ENCODE assay signal across 15 cellular contexts in genomic region chr6:141394125-141394536, GRCh38.
DNase-seq lines count a peak whose midpoint lies in the region; ATAC-seq and TF ChIP-seq lines count a peak whose summit lies in the region.
"Had no signal": no experiment of that assay in that cellular context is flagged by ENCODE, and none has a peak within 500 bp of the region (broad histone marks: within the 10 kb centered on the region; RNA-seq: fewer than 3 reads in every experiment).

No MANE protein-coding gene starts in this region.

- no peaks in the 10 kb centered on the region for H4K20me1 ChIP-seq in smooth muscle cell (ENCODE audit: low read depth)

- H3K4me1 ChIP-seq in mucosa of descending colon (ENCODE audit: low read depth) (no peaks in the 10 kb centered on the region), upper lobe of left lung (no peaks in the 10 kb centered on the region), smooth muscle cell (ENCODE audit: low read depth) (no peaks in the 10 kb centered on the region)

- no peak overlapping the region for H3K9ac ChIP-seq in smooth muscle cell (ENCODE audit: low read depth)

- peaks cover 6% of the 10 kb centered on the region for H3K27me3 Mint-ChIP-seq in stimulated activated naive CD8-positive, alpha-beta T cell treated with anti-CD3 and anti-CD28 coated beads, Interleukin-15, amount 100 ng/mL, for 72 hours
- H3K27me3 Mint-ChIP-seq: B cell had no signal

- H3K9me3 Mint-ChIP-seq in stimulated activated naive CD8-positive, alpha-beta T cell treated with anti-CD3 and anti-CD28 coated beads, Interleukin-15, amount 100 ng/mL, for 72 hours, result no peaks in the 10 kb centered on the region
- H3K9me3 Mint-ChIP-seq: CD4-positive, alpha-beta memory T cell; IgD-negative memory B cell had no signal

- 75 to 89% methylated on average over 2 to 8 of the region's 8 CpGs for whole genome bisulfite sequencing in upper lobe of left lung, 2 donors
- 93% methylated on average over 8 of the region's 8 CpGs for whole genome bisulfite sequencing in smooth muscle cell (ENCODE audit: low lambda C conversion rate)

- no peak for DNase-seq in stimulated activated naive CD8-positive, alpha-beta T cell treated with anti-CD3 and anti-CD28 coated beads, Interleukin-15, amount 100 ng/mL, for 72 hours
- no peak for DNase-seq in stimulated activated naive CD8-positive, alpha-beta T cell treated with anti-CD3 and anti-CD28 coated beads, Interleukin-15, Interleukin-2, amounts not matched to agents 100 U/mL and 50 U/mL, for 24 hours
- DNase-seq in mucosa of descending colon (peak in 1 of 3 donors; percentile 44), upper lobe of left lung (peak in 1 of 2 donors; percentile 44), inferior parietal cortex (ENCODE audit: extremely low spot score) (no peak), smooth muscle cell (lab: John Stamatoyannopoulos, UW; ENCODE audit: unreplicated experiment) (no peak)
- DNase-seq in activated CD4-positive, alpha-beta T cell treated with anti-CD3 and anti-CD28 coated beads for 48 hours, result no peak
- DNase-seq: C1 segment of cervical spinal cord; CD4-positive, alpha-beta memory T cell; DMS79; H7 had no signal

- no peak for TF ChIP-seq POLR2A in upper lobe of left lung (IDR thresholded peaks at IDR 0.05)

- no peak overlapping the region for H3K4me2 ChIP-seq in smooth muscle cell
- H3K4me2 ChIP-seq: GM23338 had no signal

- H2AFZ ChIP-seq in smooth muscle cell (ENCODE audit: low read depth), result no peak overlapping the region
- H2AFZ ChIP-seq: GM23338 had no signal

- TF ChIP-seq CTCF in mucosa of descending colon (IDR thresholded peaks at IDR 0.05), result no peak
- TF ChIP-seq CTCF in upper lobe of left lung (IDR thresholded peaks at IDR 0.05), result no peak
- no peak for TF ChIP-seq CTCF in smooth muscle cell (IDR thresholded peaks at IDR 0.05; ENCODE audit: borderline replicate concordance, insufficient read depth, poor library complexity, severe bottlenecking)

- no peak overlapping the region for H3K27ac ChIP-seq in upper lobe of left lung
- no peak overlapping the region for H3K27ac ChIP-seq in smooth muscle cell (ENCODE audit: low read depth)

- H3K4me3 ChIP-seq in mucosa of descending colon (no peak overlapping the region), upper lobe of left lung (no peak overlapping the region), smooth muscle cell (no peak overlapping the region)
- H3K4me3 ChIP-seq: GM12878, GM23338 had no signal

- H3K36me3 ChIP-seq in mucosa of descending colon (ENCODE audit: low read depth), result no peaks in the 10 kb centered on the region
- no peaks in the 10 kb centered on the region for H3K36me3 ChIP-seq in upper lobe of left lung
- no peaks in the 10 kb centered on the region for H3K36me3 ChIP-seq in smooth muscle cell (ENCODE audit: low read depth)

- intact Hi-C loops in mucosa of descending colon (cut with DNase I, micrococcal nuclease), result no loop called here

- no peaks in the 10 kb centered on the region for H3F3A ChIP-seq in smooth muscle cell (ENCODE audit: low read depth)

- H3K9me3 ChIP-seq in mucosa of descending colon, result no peaks in the 10 kb centered on the region
- H3K9me3 ChIP-seq in upper lobe of left lung, result no peaks in the 10 kb centered on the region
- H3K9me3 ChIP-seq in smooth muscle cell (replicated peaks; ENCODE audit: low read depth), result no peaks in the 10 kb centered on the region

- H3K4me3 Mint-ChIP-seq in stimulated activated naive CD8-positive, alpha-beta T cell treated with anti-CD3 and anti-CD28 coated beads, Interleukin-15, amount 100 ng/mL, for 72 hours, result no peak overlapping the region
- H3K4me3 Mint-ChIP-seq: B cell; CD4-positive, alpha-beta memory T cell; GM23338; IgD-negative memory B cell had no signal

- no peaks in the 10 kb centered on the region for H3K79me2 ChIP-seq in smooth muscle cell (ENCODE audit: low read depth)

- H3K4me1 Mint-ChIP-seq in stimulated activated naive CD8-positive, alpha-beta T cell treated with anti-CD3 and anti-CD28 coated beads, Interleukin-15, amount 100 ng/mL, for 72 hours, result no peaks in the 10 kb centered on the region
- H3K4me1 Mint-ChIP-seq: B cell; CD4-positive, alpha-beta memory T cell had no signal

- TF ChIP-seq EP300 in upper lobe of left lung (IDR thresholded peaks at IDR 0.05), result no peak

- H3K27me3 ChIP-seq in upper lobe of left lung (peaks cover 0 to 1% (median 0%) of the 10 kb centered on the region in 4 donors), smooth muscle cell (ENCODE audit: low read depth) (no peaks in the 10 kb centered on the region)

- ATAC-seq in stimulated activated naive CD8-positive, alpha-beta T cell treated with anti-CD3 and anti-CD28 coated beads, Interleukin-15, amount 100 ng/mL, for 72 hours, result peak; percentile 64
- no peak for ATAC-seq in stimulated activated naive CD8-positive, alpha-beta T cell treated with anti-CD3 and anti-CD28 coated beads, Interleukin-15, Interleukin-2, amounts not matched to agents 100 U/mL and 50 U/mL, for 24 hours
- ATAC-seq in mucosa of descending colon (peak; percentile 23), upper lobe of left lung (ENCODE audit: low FRiP score in 2 of 2) (peak; percentile 23 to 62)
- ATAC-seq: GM12878, GM23338 had no signal

- H3K27ac Mint-ChIP-seq in stimulated activated naive CD8-positive, alpha-beta T cell treated with anti-CD3 and anti-CD28 coated beads, Interleukin-15, amount 100 ng/mL, for 72 hours, result no peak overlapping the region
- H3K27ac Mint-ChIP-seq: B cell; CD4-positive, alpha-beta memory T cell; GM23338; IgD-negative memory B cell had no signal
